ENCODE assay signal across 12 cellular contexts in the genomic region with DNA sequence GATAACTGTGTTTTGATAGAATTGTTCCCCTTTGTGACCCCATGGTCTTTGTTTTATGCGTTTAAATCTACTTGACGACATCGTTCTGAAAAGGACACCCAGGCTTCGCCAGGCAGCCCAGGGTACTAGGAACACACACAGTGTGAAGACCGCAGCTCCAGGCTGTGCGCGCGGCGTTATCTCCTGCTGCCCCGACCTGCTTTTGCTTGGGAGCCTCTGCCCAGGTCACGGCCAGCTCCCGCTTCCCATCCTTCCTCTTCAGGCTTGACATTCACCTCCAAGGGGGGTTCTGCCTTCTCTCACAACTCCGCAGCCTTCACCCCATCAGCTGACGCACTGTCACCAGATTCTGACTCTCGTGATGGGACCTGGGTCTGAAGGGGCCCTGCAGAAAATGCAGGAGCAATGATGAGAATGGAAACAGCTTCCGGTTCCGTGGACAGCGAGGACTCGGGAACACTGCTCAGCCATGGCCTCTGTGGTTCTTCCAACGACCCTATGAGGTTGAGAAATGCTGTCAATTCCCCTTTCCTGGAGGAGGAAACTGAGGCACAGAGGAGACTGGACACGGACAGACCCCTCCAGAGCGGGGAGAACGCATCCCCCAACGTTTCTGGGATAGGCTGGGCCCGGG. TPM values are rescaled to one million over a fixed set of nuclear protein-coding genes. Genes with fewer than 3 reads are reported as not detected.
A peak's percentile ranks its signal among the peaks of the same experiment; 100 is the strongest.
DNase-seq lines count a peak whose midpoint lies in the region; ATAC-seq and TF ChIP-seq lines count a peak whose summit lies in the region.
"Had no signal": no experiment of that assay in that cellular context is flagged by ENCODE, and none has a peak within 500 bp of the region (broad histone marks: within the 10 kb centered on the region; RNA-seq: fewer than 3 reads in every experiment).

No MANE protein-coding gene starts in this region.

- DNase-seq in left ventricle myocardium inferior, result no peak
- no peak for DNase-seq in cardiac septum (ENCODE audit: low spot score)
- DNase-seq in fibroblast of pulmonary artery (ENCODE audit: low read depth), result no peak
- peak in 1 of 5 donors; percentile 35 for DNase-seq in ovary
- DNase-seq in thyroid gland, result no peak
- DNase-seq: activated T-cell treated with anti-CD3 and anti-CD28 coated beads, Interleukin-2, amount 50 U/mL, for 4 hours; NCI-H226; tibial artery had no signal

- TF ChIP-seq CTCF in left ventricle myocardium inferior (IDR thresholded peaks at IDR 0.05; ENCODE audit: borderline replicate concordance) (no peak), fibroblast of pulmonary artery (IDR thresholded peaks at IDR 0.05; ENCODE audit: low read length, missing control alignments) (no peak), ovary (IDR thresholded peaks at IDR 0.05) (no peak), thyroid gland (IDR thresholded peaks at IDR 0.05) (no peak)

- TF ChIP-seq EP300 in ovary (IDR thresholded peaks at IDR 0.05), result no peak

- peak overlapping the region; percentile 86 for H3K27ac ChIP-seq in left ventricle myocardium inferior (replicated peaks)
- H3K27ac ChIP-seq in ovary, result peak overlapping the region; percentile 25 to 72
- H3K27ac ChIP-seq in thyroid gland, result no peak overlapping the region
- H3K27ac ChIP-seq: tibial artery had no signal

- TF ChIP-seq POLR2A in ovary (IDR thresholded peaks at IDR 0.05) (no peak), thyroid gland (IDR thresholded peaks at IDR 0.05) (no peak)

- no peaks in the 10 kb centered on the region for H3K36me3 ChIP-seq in left ventricle myocardium inferior
- no peaks in the 10 kb centered on the region for H3K36me3 ChIP-seq in ovary
- no peaks in the 10 kb centered on the region for H3K36me3 ChIP-seq in thyroid gland
- H3K36me3 ChIP-seq: adrenal gland, tibial artery had no signal

- peak overlapping the region; percentile 78 for H3K4me3 ChIP-seq in left ventricle myocardium inferior
- peak overlapping the region; percentile 7 for H3K4me3 ChIP-seq in fibroblast of pulmonary artery (replicated peaks; ENCODE audit: low read depth, low read length)
- peak overlapping the region; percentile 55 for H3K4me3 ChIP-seq in ovary
- H3K4me3 ChIP-seq in thyroid gland (replicated peaks in 1 of 3), result no peak overlapping the region

- WGBS in ovary, 3 donors, result 70 to 82% (median 76%) methylated on average over 24 to 25 of the region's 25 CpGs
- WGBS in thyroid gland, 2 donors, result 87 to 89% methylated on average over 24 of the region's 25 CpGs

- no peaks in the 10 kb centered on the region for H3K9me3 ChIP-seq in left ventricle myocardium inferior (replicated peaks)
- no peaks in the 10 kb centered on the region for H3K9me3 ChIP-seq in ovary
- H3K9me3 ChIP-seq in thyroid gland, result no peaks in the 10 kb centered on the region
- H3K9me3 ChIP-seq: adrenal gland, tibial artery had no signal

- H3K4me1 ChIP-seq in left ventricle myocardium inferior, result peaks cover 84% of the 10 kb centered on the region
- H3K4me1 ChIP-seq in ovary (ENCODE audit: insufficient read depth), result peaks cover 27% of the 10 kb centered on the region
- peaks cover 7 to 41% of the 10 kb centered on the region in 2 donors for H3K4me1 ChIP-seq in thyroid gland

- ATAC-seq in GM21786 (IDR thresholded peaks at IDR 0.05; ENCODE audit: unreplicated experiment), result no peak
- no peak for ATAC-seq in esophagus mucosa
- no peak for ATAC-seq in GM21619 (IDR thresholded peaks at IDR 0.05; ENCODE audit: unreplicated experiment)

- intact Hi-C loops in left ventricle myocardium inferior (cut with micrococcal nuclease), result no loop called here
- intact Hi-C loops in cardiac septum (cut with DNase I), result no loop called here
- intact Hi-C loops in ovary (cut with DNase I), result loop anchor here in 1 of 4 donors (10.0 kb wide), 1 partner anchor 46 kb away; no protein-coding TSS in a partner anchor
- intact Hi-C loops in thyroid gland (cut with DNase I), result no loop called here

- H3K27me3 ChIP-seq in left ventricle myocardium inferior (ENCODE audit: low read depth) (no peaks in the 10 kb centered on the region), ovary (no peaks in the 10 kb centered on the region), thyroid gland (no peaks in the 10 kb centered on the region)

RNA-seq across cellular contexts. Expression of a gene that starts 0.5 kb away (rescaled TPM):
- total RNA-seq in left ventricle myocardium inferior (119 TPM), cardiac septum (50.8 TPM), ovary (100 to 1,000 TPM in 1 of 7 donors, 10 to 100 TPM in 6; 36.2 to 160 (median 62.3) TPM), thyroid gland (10 to 100 TPM in 3 of 4 donors, 1 to 10 TPM in 1; 6.9 to 38.3 (median 14.0) TPM), esophagus mucosa (1.0 TPM)
- 100 to 1,000 TPM; 122 to 163 TPM for polyA plus RNA-seq in ovary
- total RNA-seq: activated T-cell treated with anti-CD3 and anti-CD28 coated beads, Interleukin-2, amount 50 U/mL, for 4 hours had no signal

Comparison
In these comparisons a context has a peak if more than half of its experiments do, and no peak if none do; other contexts are left out.
1. H3K27ac ChIP-seq: peak in left ventricle myocardium inferior (single experiment) and ovary (2 of 2); none in thyroid gland (0 of 3).
2. H3K4me3 ChIP-seq: peak in left ventricle myocardium inferior (single experiment), fibroblast of pulmonary artery (single experiment) and ovary (single experiment); none in thyroid gland (0 of 3).